Comparison of ENCODE assay signal across 20 cellular contexts in genomic region chr7:81140206-81140605, GRCh38.
"Had no signal": no experiment of that assay in that cellular context is flagged by ENCODE, and none has a peak within 500 bp of the region (broad histone marks: within the 10 kb centered on the region; RNA-seq: fewer than 3 reads in every experiment).

No MANE protein-coding gene starts in this region.

- H3K36me3 ChIP-seq: brain microvascular endothelial cell, ovary, stomach had no signal

- H3K27me3 ChIP-seq: brain microvascular endothelial cell, ovary, stomach had no signal

- H3K9me3 ChIP-seq: ovary, stomach had no signal

- H3K27ac Mint-ChIP-seq: activated T-cell treated with anti-CD3 and anti-CD28 coated beads, Interleukin-2, amount 50 U/mL, for 72 hours; T-helper 1 cell treated with Interleukin-12 subunit alpha and Interleukin-12 subunit beta and Interleukin-4 antibody, amounts not matched to agents 30 μg/mL and 1 μg/mL, for 36 hours had no signal

- H3K27ac ChIP-seq: brain microvascular endothelial cell, ovary, psoas muscle, VCaP had no signal

- ATAC-seq: activated T-cell treated with anti-CD3 and anti-CD28 coated beads, Interleukin-2, amount 50 U/mL, for 72 hours; left lobe of liver; psoas muscle had no signal

- DNase-seq: activated CD4-positive, alpha-beta T cell treated with anti-CD3 and anti-CD28 coated beads for 1 hour; activated CD8-positive, alpha-beta memory T cell treated with anti-CD3 and anti-CD28 coated beads for 24 hours; activated CD8-positive, alpha-beta memory T cell treated with anti-CD3 and anti-CD28 coated beads, Interleukin-2, amount 50 U/mL, for 48 hours; activated effector memory CD4-positive, alpha-beta T cell treated with anti-CD3 and anti-CD28 coated beads, Interleukin-2, amount 50 U/mL, for 16 hours; activated naive CD4-positive, alpha-beta T cell treated with anti-CD3 and anti-CD28 coated beads, Interleukin-2, amount 50 U/mL, for 16 hours; activated T-cell treated with anti-CD3 and anti-CD28 coated beads, Interleukin-2, amount 50 U/mL, for 72 hours; aorta; brain microvascular endothelial cell; central memory CD4-positive, alpha-beta T cell; erythroblast; hypothalamus; ovary; psoas muscle; right cardiac atrium; stimulated activated CD4-positive, alpha-beta T cell treated with anti-CD3 and anti-CD28 coated beads, Interleukin-2, amount 100 ng/mL, for 24 hours; stomach; trophoblast cell had no signal

- H3K4me1 ChIP-seq: psoas muscle, stomach had no signal

- H3K4me3 ChIP-seq: ovary, psoas muscle, stomach had no signal

- H3K4me3 Mint-ChIP-seq: activated T-cell treated with anti-CD3 and anti-CD28 coated beads, Interleukin-2, amount 50 U/mL, for 72 hours; T-helper 1 cell treated with Interleukin-12 subunit alpha and Interleukin-12 subunit beta and Interleukin-4 antibody, amounts not matched to agents 30 μg/mL and 1 μg/mL, for 36 hours had no signal
